Comparison of ENCODE assay signal across 8 cellular contexts in genomic region chr7:90262438-90262837, GRCh38. TPM values are rescaled to one million over a fixed set of nuclear protein-coding genes. Genes with fewer than 3 reads are reported as not detected.
A peak's percentile ranks its signal among the peaks of the same experiment; 100 is the strongest.
DNase-seq lines count a peak whose midpoint lies in the region; ATAC-seq, FAIRE-seq and TF ChIP-seq lines count a peak whose summit lies in the region.

No MANE protein-coding gene starts in this region.

- no peak for FAIRE-seq in H1 (lab: Jason Lieb, UNC)

- H2BK15ac ChIP-seq in H1 (ENCODE audit: low read length): no peak overlapping the region

- TF ChIP-seq CTCF in AG04450 (IDR thresholded peaks at IDR 0.05; ENCODE audit: low read depth, low read length) (peak; percentile 57), H1 (IDR thresholded peaks at IDR 0.05; ENCODE audit: control extremely low read depth in 1 of 3, insufficient read depth in 1 of 3, low read depth in 1 of 3, low read length in 3 of 3) (peak in 2 of 3 experiments; percentile 23 to 25; a peak in 2 of 4 replicates), parathyroid adenoma (IDR thresholded peaks at IDR 0.05) (peak; percentile 53)

- H4K20me1 ChIP-seq in H1 (replicated peaks in 1 of 2; ENCODE audit: control insufficient read depth in 1 of 2, insufficient read depth in 2 of 2, low read length in 2 of 2): no peaks in the 10 kb centered on the region

- H3K27ac ChIP-seq in AG04450 (ENCODE audit: low read depth, low read length) (no peak overlapping the region), H1 (ENCODE audit: low read depth, low read length) (no peak overlapping the region), parathyroid adenoma (no peak overlapping the region)

- H3K4me1 Mint-ChIP-seq in activated T-cell treated with anti-CD3 and anti-CD28 coated beads, Interleukin-2, amount 50 U/mL, for 4 hours (ENCODE audit: low read depth): no peaks in the 10 kb centered on the region

- no peak overlapping the region for H4K8ac ChIP-seq in H1 (ENCODE audit: extremely low read depth, insufficient read depth, low read length)

- TF ChIP-seq EP300 in H1 (IDR thresholded peaks at IDR 0.05; ENCODE audit: borderline replicate concordance in 1 of 2, low read depth in 2 of 2, low read length in 2 of 2): no peak

- no peak overlapping the region for H2BK120ac ChIP-seq in H1 (replicated peaks; ENCODE audit: low read depth, low read length)

- H2BK20ac ChIP-seq in H1 (ENCODE audit: low read length): no peak overlapping the region

- H3K4me3 ChIP-seq in AG04450 (ENCODE audit: low read depth, low read length) (no peak overlapping the region), H1 (ENCODE audit: extremely low read depth in 1 of 4, insufficient read depth in 2 of 4, low read depth in 3 of 4, low read length in 4 of 4) (no peak overlapping the region), parathyroid adenoma (ENCODE audit: low read depth, low read length) (no peak overlapping the region)

- H3K36me3 ChIP-seq in H1 (ENCODE audit: control insufficient read depth in 2 of 4, insufficient read depth in 4 of 4, low read length in 3 of 4) (no peaks in the 10 kb centered on the region), parathyroid adenoma (ENCODE audit: control insufficient read depth, insufficient read depth, low read length) (no peaks in the 10 kb centered on the region)

- H3K9me3 Mint-ChIP-seq in activated T-cell treated with anti-CD3 and anti-CD28 coated beads, Interleukin-2, amount 50 U/mL, for 4 hours: no peaks in the 10 kb centered on the region

- no peaks in the 10 kb centered on the region for H3K23me2 ChIP-seq in H1 (ENCODE audit: low read depth, low read length)

- H3K9ac ChIP-seq in H1 (replicated peaks in 1 of 4; ENCODE audit: extremely low read depth in 1 of 4, low read depth in 3 of 4, low read length in 3 of 4): no peak overlapping the region
- no peak overlapping the region for H3K9ac ChIP-seq in parathyroid adenoma

- H3K4ac ChIP-seq in H1 (replicated peaks; ENCODE audit: insufficient read length, low read depth, low read length): no peak overlapping the region

- CTCF ChIA-PET in AG04450 (lab: Charles Lee): interaction anchor here (0.6 to 2.5 kb wide), 4 partner anchors 15 to 166 kb away, joined by 3 to 26 read pairs (median 7); partner anchors contain the start of gene STEAP1
- CTCF ChIA-PET in H1 (lab: Charles Lee; ENCODE audit: partially characterized antibody): interaction anchor here (1.4 to 2.0 kb wide), 3 partner anchors 14 to 109 kb away, joined by 4 to 7 read pairs (median 6); partner anchors contain the start of genes STEAP1 and STEAP2

- H2BK12ac ChIP-seq in H1 (ENCODE audit: low read depth, low read length): no peak overlapping the region

- H3K56ac ChIP-seq in H1 (replicated peaks; ENCODE audit: insufficient read length, low read depth, low read length): no peak overlapping the region

- H3K36me3 Mint-ChIP-seq in activated T-cell treated with anti-CD3 and anti-CD28 coated beads, Interleukin-2, amount 50 U/mL, for 4 hours (ENCODE audit: insufficient read depth): no peaks in the 10 kb centered on the region

- no peak overlapping the region for H2AK5ac ChIP-seq in H1 (ENCODE audit: low read depth, low read length)

- no peak overlapping the region for H3K23ac ChIP-seq in H1 (ENCODE audit: insufficient read length)

- no peak for DNase-seq in AG04450 (ENCODE audit: low read depth, low spot score)
- peak; percentile 37 for DNase-seq in NCI-H748 treated with DMSO at 0.1 percent for 48 hours (lab: John Stamatoyannopoulos, UW)
- no peak for DNase-seq in H1 (ENCODE audit: low read depth in 1 of 2, low spot score in 2 of 2)
- DNase-seq in anterior cingulate cortex (lab: John Stamatoyannopoulos, UW): no peak
- DNase-seq in activated T-cell treated with anti-CD3 and anti-CD28 coated beads, Interleukin-2, amount 50 U/mL, for 4 hours: no peak

- no peak overlapping the region for H2AFZ ChIP-seq in H1 (ENCODE audit: low read length)
- no peak overlapping the region for H2AFZ ChIP-seq in parathyroid adenoma

- ATAC-seq in GM18520 (IDR thresholded peaks at IDR 0.05; ENCODE audit: unreplicated experiment): peak; percentile 89
- ATAC-seq in HG03039 (IDR thresholded peaks at IDR 0.05; ENCODE audit: unreplicated experiment): peak; percentile 68
- no peak for ATAC-seq in activated T-cell treated with anti-CD3 and anti-CD28 coated beads, Interleukin-2, amount 50 U/mL, for 4 hours

- no peaks in the 10 kb centered on the region for H3K4me1 ChIP-seq in H1 (replicated peaks in 1 of 4; ENCODE audit: control insufficient read depth in 3 of 4, insufficient read depth in 4 of 4, low read length in 3 of 4)
- no peaks in the 10 kb centered on the region for H3K4me1 ChIP-seq in parathyroid adenoma

- H3K27me3 Mint-ChIP-seq in activated T-cell treated with anti-CD3 and anti-CD28 coated beads, Interleukin-2, amount 50 U/mL, for 4 hours (ENCODE audit: low read depth): peaks cover 1% of the 10 kb centered on the region

- H3K79me1 ChIP-seq in H1 (ENCODE audit: low read depth, low read length): no peaks in the 10 kb centered on the region

- H4K91ac ChIP-seq in H1 (replicated peaks; ENCODE audit: insufficient read length, low read length): no peak overlapping the region

- POLR2A ChIA-PET in AG04450 (lab: Yijun Ruan, JAX) (no interaction called here), H1 (lab: Charles Lee; ENCODE audit: partially characterized antibody) (no interaction called here)

- no peak overlapping the region for H3K4me3 Mint-ChIP-seq in activated T-cell treated with anti-CD3 and anti-CD28 coated beads, Interleukin-2, amount 50 U/mL, for 4 hours

- H3K27me3 ChIP-seq in AG04450 (ENCODE audit: control insufficient read depth, insufficient read depth, low read length): no peaks in the 10 kb centered on the region
- H3K27me3 ChIP-seq in H1 (replicated peaks in 1 of 4; ENCODE audit: control insufficient read depth in 3 of 4, extremely low read depth in 1 of 4, insufficient read depth in 3 of 4, low read length in 3 of 4): no peaks in the 10 kb centered on the region
- no peaks in the 10 kb centered on the region for H3K27me3 ChIP-seq in parathyroid adenoma (ENCODE audit: control insufficient read depth, insufficient read depth, low read length)

- TF ChIP-seq POLR2A in H1 (IDR thresholded peaks at IDR 0.05; ENCODE audit: control extremely low read depth in 1 of 2, low read depth in 2 of 2, low read length in 2 of 2): no peak

- H3K4me2 ChIP-seq in H1 (ENCODE audit: insufficient read depth in 1 of 2, low read depth in 2 of 2, low read length in 2 of 2) (no peak overlapping the region), parathyroid adenoma (ENCODE audit: low read length) (no peak overlapping the region)

- H3K9me3 ChIP-seq in AG04450 (ENCODE audit: control insufficient read depth, insufficient read depth, low read length) (no peaks in the 10 kb centered on the region), H1 (ENCODE audit: insufficient read depth in 2 of 2, low read depth in 1 of 2, low read length in 1 of 2) (no peaks in the 10 kb centered on the region), parathyroid adenoma (ENCODE audit: control insufficient read depth, low read length) (no peaks in the 10 kb centered on the region)

- peak in 1 of 2 experiments; percentile 75; a peak in 3 of 4 replicates for TF ChIP-seq RAD21 in H1 (IDR thresholded peaks at IDR 0.05 in 1 of 2, conservative IDR thresholded peaks at IDR 0.05 in 1 of 2; ENCODE audit: low read depth in 2 of 2, low read length in 2 of 2)

- no peak overlapping the region for H4K5ac ChIP-seq in H1 (ENCODE audit: insufficient read length, low read depth, low read length)

- H2BK5ac ChIP-seq in H1 (ENCODE audit: low read depth, low read length): no peak overlapping the region

- H3K79me2 ChIP-seq in H1 (ENCODE audit: control insufficient read depth in 1 of 2, insufficient read depth in 2 of 2, low read length in 2 of 2): no peaks in the 10 kb centered on the region
- no peaks in the 10 kb centered on the region for H3K79me2 ChIP-seq in parathyroid adenoma

- H3K18ac ChIP-seq in H1 (ENCODE audit: extremely low read depth, low read length): no peak overlapping the region

- H3K14ac ChIP-seq in H1 (ENCODE audit: insufficient read length): no peak overlapping the region

RNA-seq across cellular contexts. Expression of gene CFAP69, which starts 17.5 kb away (rescaled TPM):
- 2.0 and 2.4 TPM in 2 replicates for polyA plus RNA-seq in AG04450 (2011; rRNA removed)
- polyA minus RNA-seq in AG04450 (2011; rRNA and poly(A)+ RNA removed): 1.5 and 2.1 TPM in 2 replicates
- total RNA-seq in H1 (2021; fragmentation: NEBNext Ultra II Directional; extraction: Animal tissue kit (Norgen Biotek cat#: 25700)): 3.2 and 3.8 TPM in 2 replicates
- polyA plus RNA-seq in H1 (2011; rRNA removed): 1.00 and 1.0 TPM in 2 replicates
- polyA plus RNA-seq in H1 (2011; cell fraction: cytosol; rRNA removed): 2.0 TPM
- polyA plus RNA-seq in H1 (2011; cell fraction: nucleus; rRNA removed): 4.8 TPM
- 2.7 to 3.5 TPM (median 3.2 TPM) in 4 replicates for polyA plus RNA-seq in H1 (2012, experiment 1 of 2)
- 0.08 TPM for polyA plus RNA-seq in H1 (2012, experiment 2 of 2)
- polyA plus RNA-seq in H1 (2013, experiment 1 of 2): 2.2 TPM
- polyA plus RNA-seq in H1 (2013, experiment 2 of 2): 2.5 TPM
- polyA minus RNA-seq in H1 (2011; rRNA and poly(A)+ RNA removed): 1.1 and 2.8 TPM in 2 replicates
- polyA minus RNA-seq in H1 (2011; cell fraction: cytosol; rRNA and poly(A)+ RNA removed): 4.3 TPM
- polyA minus RNA-seq in H1 (2011; cell fraction: nucleus; rRNA and poly(A)+ RNA removed): 12.8 TPM
- total RNA-seq in activated T-cell treated with anti-CD3 and anti-CD28 coated beads, Interleukin-2, amount 50 U/mL, for 4 hours: under 1 TPM in 1 of 3 donors, not detected in 2; 0.20 TPM

RNA-seq across cellular contexts. Expression of gene STEAP2, which starts 50.9 kb away (rescaled TPM):
- polyA plus RNA-seq in AG04450 (2011; rRNA removed): 5.4 and 6.4 TPM in 2 replicates
- polyA minus RNA-seq in AG04450 (2011; rRNA and poly(A)+ RNA removed): 3.3 and 7.6 TPM in 2 replicates
- total RNA-seq in H1 (2021; fragmentation: NEBNext Ultra II Directional; extraction: Animal tissue kit (Norgen Biotek cat#: 25700)): 17.4 and 18.4 TPM in 2 replicates
- 9.4 and 13.4 TPM in 2 replicates for polyA plus RNA-seq in H1 (2011; rRNA removed)
- polyA plus RNA-seq in H1 (2011; cell fraction: cytosol; rRNA removed): 12.8 TPM
- polyA plus RNA-seq in H1 (2011; cell fraction: nucleus; rRNA removed): 18.2 TPM
- polyA plus RNA-seq in H1 (2012, experiment 1 of 2): 8.0 to 17.5 TPM (median 11.0 TPM) in 4 replicates
- polyA plus RNA-seq in H1 (2012, experiment 2 of 2): 1.5 TPM
- polyA plus RNA-seq in H1 (2013, experiment 1 of 2): 15.4 TPM
- polyA plus RNA-seq in H1 (2013, experiment 2 of 2): 14.9 TPM
- 22.7 and 37.1 TPM in 2 replicates for polyA minus RNA-seq in H1 (2011; rRNA and poly(A)+ RNA removed)
- 14.2 TPM for polyA minus RNA-seq in H1 (2011; cell fraction: cytosol; rRNA and poly(A)+ RNA removed)
- polyA minus RNA-seq in H1 (2011; cell fraction: nucleus; rRNA and poly(A)+ RNA removed): 40.8 TPM
- under 1 TPM in 2 of 3 donors, not detected in 1; 0.08 to 0.14 TPM for total RNA-seq in activated T-cell treated with anti-CD3 and anti-CD28 coated beads, Interleukin-2, amount 50 U/mL, for 4 hours

RNA-seq across cellular contexts. Expression of gene FAM237B, which starts 58.7 kb away (rescaled TPM):
- polyA plus RNA-seq in AG04450 (2011; rRNA removed) (not detected in 2 replicates), H1 (2011; rRNA removed) (not detected in 2 replicates)
- not detected in 2 replicates for polyA minus RNA-seq in AG04450 (2011; rRNA and poly(A)+ RNA removed)
- not detected in 2 replicates for total RNA-seq in H1 (2021; fragmentation: NEBNext Ultra II Directional; extraction: Animal tissue kit (Norgen Biotek cat#: 25700))
- polyA plus RNA-seq in H1 (2011; cell fraction: cytosol; rRNA removed): not detected
- not detected for polyA plus RNA-seq in H1 (2011; cell fraction: nucleus; rRNA removed)
- not detected in 4 replicates for polyA plus RNA-seq in H1 (2012, experiment 1 of 2)
- not detected for polyA plus RNA-seq in H1 (2012, experiment 2 of 2)
- not detected for polyA plus RNA-seq in H1 (2013, experiment 1 of 2)
- 0.02 TPM for polyA plus RNA-seq in H1 (2013, experiment 2 of 2)
- polyA minus RNA-seq in H1 (2011; rRNA and poly(A)+ RNA removed): not detected in 2 replicates
- polyA minus RNA-seq in H1 (2011; cell fraction: cytosol; rRNA and poly(A)+ RNA removed): not detected
- polyA minus RNA-seq in H1 (2011; cell fraction: nucleus; rRNA and poly(A)+ RNA removed): not detected
- total RNA-seq in activated T-cell treated with anti-CD3 and anti-CD28 coated beads, Interleukin-2, amount 50 U/mL, for 4 hours: not detected

Comparison
In these comparisons a context has a peak if more than half of its experiments do, and no peak if none do; other contexts are left out.
1. ATAC-seq: peak in GM18520 (single experiment) and HG03039 (single experiment); none in activated T-cell treated with anti-CD3 and anti-CD28 coated beads, Interleukin-2, amount 50 U/mL, for 4 hours (0 of 2).
2. RNA of gene STEAP2, which starts 50.9 kb away (total RNA-seq): 17.4 to 18.4 TPM in H1; 0.08 to 0.14 TPM in activated T-cell treated with anti-CD3 and anti-CD28 coated beads, Interleukin-2, amount 50 U/mL, for 4 hours; every median in the first group is over 10 times any median in the second.
3. Peak in every context shown above with its lines, with median percentiles within 50 percentile points of each other: CTCF ChIP-seq.